ENCODE assay signal across 10 cellular contexts in genomic region chr1:31062867-31063380, GRCh38. TPM values are rescaled to one million over a fixed set of nuclear protein-coding genes. Genes with fewer than 3 reads are reported as not detected.
A peak's percentile ranks its signal among the peaks of the same experiment; 100 is the strongest.
DNase-seq lines count a peak whose midpoint lies in the region; ATAC-seq and TF ChIP-seq lines count a peak whose summit lies in the region.
"Had no signal": no experiment of that assay in that cellular context is flagged by ENCODE, and none has a peak within 500 bp of the region (broad histone marks: within the 10 kb centered on the region; RNA-seq: fewer than 3 reads in every experiment).

No MANE protein-coding gene starts in this region.

- no peaks in the 10 kb centered on the region for H3K9me3 ChIP-seq in OCI-LY3 (ENCODE audit: insufficient read depth, low read length)
- no peaks in the 10 kb centered on the region for H3K9me3 ChIP-seq in endodermal cell (ENCODE audit: control insufficient read depth, low read length)
- no peaks in the 10 kb centered on the region for H3K9me3 ChIP-seq in parathyroid adenoma (ENCODE audit: control insufficient read depth, low read length)

- peak overlapping the region; percentile 93 for H3K4me2 ChIP-seq in OCI-LY3 (ENCODE audit: low read length)
- H3K4me2 ChIP-seq in parathyroid adenoma (ENCODE audit: low read length): peak overlapping the region; percentile 98

- peaks cover 13% of the 10 kb centered on the region for H3K4me1 ChIP-seq in OCI-LY3 (ENCODE audit: low read length)
- H3K4me1 ChIP-seq in endodermal cell (ENCODE audit: control insufficient read depth, insufficient read depth, low read length): no peaks in the 10 kb centered on the region
- H3K4me1 ChIP-seq in parathyroid adenoma: no peaks in the 10 kb centered on the region

- H2AFZ ChIP-seq in OCI-LY3 (ENCODE audit: low read depth, low read length) (no peak overlapping the region), parathyroid adenoma (no peak overlapping the region)

- peaks cover 59% of the 10 kb centered on the region for H4K20me1 ChIP-seq in OCI-LY3 (ENCODE audit: insufficient read depth, low read length)

- no peaks in the 10 kb centered on the region for H3K27me3 Mint-ChIP-seq in endodermal cell (ENCODE audit: insufficient read depth)

- no peak for TF ChIP-seq CTCF in OCI-LY3 (IDR thresholded peaks at IDR 0.05; ENCODE audit: low read depth, low read length)
- no peak for TF ChIP-seq CTCF in endodermal cell (conservative IDR thresholded peaks at IDR 0.05)
- no peak for TF ChIP-seq CTCF in parathyroid adenoma (IDR thresholded peaks at IDR 0.05)

- no peak for ATAC-seq in GM18909 (IDR thresholded peaks at IDR 0.05; ENCODE audit: poor library complexity, unreplicated experiment)

- H3K9ac ChIP-seq in OCI-LY3 (ENCODE audit: low read length) (peak overlapping the region; percentile 100), endodermal cell (ENCODE audit: extremely low read depth, low read length, poor library complexity, severe bottlenecking) (peak overlapping the region; percentile 100), parathyroid adenoma (no peak overlapping the region)

- in situ Hi-C loops in G401 (cut with HindIII; ENCODE audit: low sequenced_read_pairs): no loop called here

- DNase-seq in G401 (ENCODE audit: low spot score) (peak; percentile 34), endodermal cell (no peak), NCI-H1417 treated with DMSO at 0.1 percent for 48 hours (lab: John Stamatoyannopoulos, UW) (no peak), NK-92 (lab: John Stamatoyannopoulos, UW; ENCODE audit: unreplicated experiment) (no peak)
- no peak for DNase-seq in stimulated activated CD4-positive, alpha-beta T cell treated with anti-CD3 and anti-CD28 coated beads, Interleukin-4, amount 100 ng/mL, for 24 hours
- DNase-seq: activated CD4-positive, alpha-beta T cell treated with anti-CD3 and anti-CD28 coated beads, Interleukin-2, amount 50 U/mL, for 1 hour had no signal

- H3K79me2 ChIP-seq in OCI-LY3 (ENCODE audit: low read length) (peaks cover 79% of the 10 kb centered on the region), parathyroid adenoma (peaks cover 46% of the 10 kb centered on the region)

- H3K36me3 Mint-ChIP-seq in endodermal cell (ENCODE audit: low read depth): peaks cover 19% of the 10 kb centered on the region

- peak overlapping the region; percentile 100 for H3K4me3 ChIP-seq in OCI-LY3 (ENCODE audit: low read length)
- peak overlapping the region; percentile 100 for H3K4me3 ChIP-seq in endodermal cell (ENCODE audit: low read length)
- peak overlapping the region; percentile 100 for H3K4me3 ChIP-seq in parathyroid adenoma (ENCODE audit: low read depth, low read length)
- H3K4me3 ChIP-seq: lung had no signal

- H3K36me3 ChIP-seq in OCI-LY3 (replicated peaks; ENCODE audit: low read depth, low read length) (peaks cover 10% of the 10 kb centered on the region), endodermal cell (ENCODE audit: control insufficient read depth, insufficient read depth, low read length) (peaks cover 25% of the 10 kb centered on the region), parathyroid adenoma (ENCODE audit: control insufficient read depth, insufficient read depth, low read length) (no peaks in the 10 kb centered on the region)

- H3K9me3 Mint-ChIP-seq in endodermal cell: no peaks in the 10 kb centered on the region

- peak overlapping the region; percentile 0 for H3K27ac Mint-ChIP-seq in endodermal cell

- no peaks in the 10 kb centered on the region for H3K27me3 ChIP-seq in OCI-LY3 (ENCODE audit: low read depth, low read length)
- H3K27me3 ChIP-seq in endodermal cell (ENCODE audit: control insufficient read depth, insufficient read depth, low read length, poor library complexity, severe bottlenecking): no peaks in the 10 kb centered on the region
- no peaks in the 10 kb centered on the region for H3K27me3 ChIP-seq in parathyroid adenoma (ENCODE audit: control insufficient read depth, insufficient read depth, low read length)

- peak overlapping the region; percentile 97 for H3K4me3 Mint-ChIP-seq in endodermal cell

- H3K4me1 Mint-ChIP-seq in endodermal cell: peaks cover 6% of the 10 kb centered on the region

- H3K27ac ChIP-seq in OCI-LY3 (ENCODE audit: low read length) (0 out of 2 replicates have a peak overlapping the region, but pooled peaks have one; percentile 37), endodermal cell (ENCODE audit: low read depth, low read length) (no peak overlapping the region), parathyroid adenoma (no peak overlapping the region)

- 71 to 90% methylated on average over 3 of the region's 4 CpGs for WGBS in endodermal cell (ENCODE audit: insufficient coverage in 1 of 2, insufficient read length in 1 of 2), 2 experiments

RNA-seq across cellular contexts. Expression of gene PUM1, which starts 2.6 kb away (rescaled TPM):
- total RNA-seq in G401 (2014; rRNA removed; shearing (Covaris generic)): 43.0 and 64.4 TPM in 2 replicates
- total RNA-seq in endodermal cell: 100 to 1,000 TPM; 207 to 210 TPM
- polyA plus RNA-seq in endodermal cell (2013, experiment 1 of 2): 94.8 TPM
- 90.9 TPM for polyA plus RNA-seq in endodermal cell (2013, experiment 2 of 2)
